Comparison of ENCODE assay signal across 11 cellular contexts in genomic region chr19:14871619-14872230, GRCh38. TPM values are rescaled to one million over a fixed set of nuclear protein-coding genes. Genes with fewer than 3 reads are reported as not detected.
DNase-seq lines count a peak whose midpoint lies in the region; FAIRE-seq and TF ChIP-seq lines count a peak whose summit lies in the region.
"Had no signal": no experiment of that assay in that cellular context is flagged by ENCODE, and none has a peak within 500 bp of the region (broad histone marks: within the 10 kb centered on the region; RNA-seq: fewer than 3 reads in every experiment).

No MANE protein-coding gene starts in this region.

- no peak overlapping the region for H3K4me2 ChIP-seq in endothelial cell of umbilical vein (ENCODE audit: insufficient read depth, low read length)

- DNase-seq in NOMO-1 treated with DMSO at 0.1 percent for 48 hours (lab: John Stamatoyannopoulos, UW; ENCODE audit: unreplicated experiment) (peak; percentile 8), NOMO-1 treated with dmso at 0.1 percent for 144 hours (lab: John Stamatoyannopoulos, UW; ENCODE audit: unreplicated experiment) (no peak), NCI-H69 (lab: John Stamatoyannopoulos, UW) (peak; percentile 7), endothelial cell of umbilical vein (ENCODE audit: low read depth, low spot score) (peak; percentile 13), tibial artery (no peak), GM19239 (ENCODE audit: insufficient read length, low spot score) (no peak), NCI-H2227 treated with DMSO at 0.1 percent for 48 hours (lab: John Stamatoyannopoulos, UW) (no peak)
- no peak for DNase-seq in stimulated activated CD4-positive, alpha-beta T cell treated with anti-CD3 and anti-CD28 coated beads, Interleukin-15, amount 100 ng/mL, for 24 hours
- DNase-seq: activated naive CD8-positive, alpha-beta T cell treated with anti-CD3 and anti-CD28 coated beads, Interleukin-2, amount 10 ng/mL, durations not matched to agents 7 days and 5 days; GDM1; occipital lobe had no signal

- H3K4me1 ChIP-seq in endothelial cell of umbilical vein (ENCODE audit: control insufficient read depth, extremely low read depth, insufficient read depth, low read length) = no peaks in the 10 kb centered on the region
- H3K4me1 ChIP-seq in tibial artery = no peaks in the 10 kb centered on the region

- TF ChIP-seq CTCF in endothelial cell of umbilical vein (IDR thresholded peaks at IDR 0.05; ENCODE audit: extremely low read depth in 1 of 2, insufficient read depth in 1 of 2, low read depth in 1 of 2, low read length in 2 of 2) = peak in 1 of 2 donors; percentile 20
- peak; percentile 12 to 14 for TF ChIP-seq CTCF in tibial artery (IDR thresholded peaks at IDR 0.05)

- no peaks in the 10 kb centered on the region for H4K20me1 ChIP-seq in endothelial cell of umbilical vein (replicated peaks; ENCODE audit: control insufficient read depth, extremely low read depth, insufficient read depth, low read length)

- H3K27ac ChIP-seq in endothelial cell of umbilical vein (ENCODE audit: insufficient read depth, low read depth, low read length) (no peak overlapping the region), tibial artery (no peak overlapping the region)

- no peaks in the 10 kb centered on the region for H3K79me2 ChIP-seq in endothelial cell of umbilical vein (ENCODE audit: control insufficient read depth, insufficient read depth, low read length)

- H3K9me3 ChIP-seq in endothelial cell of umbilical vein (replicated peaks; ENCODE audit: control insufficient read depth, insufficient read depth, low read length) = no peaks in the 10 kb centered on the region
- no peaks in the 10 kb centered on the region for H3K9me3 ChIP-seq in tibial artery

- no peaks in the 10 kb centered on the region for H3K9me1 ChIP-seq in endothelial cell of umbilical vein (replicated peaks; ENCODE audit: control insufficient read depth, extremely low read depth, insufficient read depth, low read length)

- CTCF ChIA-PET in endothelial cell of umbilical vein (lab: Charles Lee) = no interaction called here

- H3K4me3 ChIP-seq in endothelial cell of umbilical vein (replicated peaks in 1 of 3; ENCODE audit: insufficient read depth in 1 of 3, low read depth in 1 of 3, low read length in 3 of 3) = no peak overlapping the region
- no peak overlapping the region for H3K4me3 ChIP-seq in tibial artery

- intact Hi-C loops in endothelial cell of umbilical vein (cut with micrococcal nuclease) = no loop called here
- intact Hi-C loops in tibial artery (cut with DNase I; ENCODE audit: low total_unique reads) = no loop called here

- no peak for TF ChIP-seq POLR2A in endothelial cell of umbilical vein (IDR thresholded peaks at IDR 0.05; ENCODE audit: low read depth, low read length)

- H2AFZ ChIP-seq in endothelial cell of umbilical vein (ENCODE audit: low read depth, low read length) = no peak overlapping the region

- H3K27me3 ChIP-seq in endothelial cell of umbilical vein (ENCODE audit: control insufficient read depth in 2 of 2, insufficient read depth in 2 of 2, low read length in 2 of 2) (no peaks in the 10 kb centered on the region), tibial artery (peaks cover 0 to 9% of the 10 kb centered on the region in 2 donors)

- dilution Hi-C loops in endothelial cell of umbilical vein (cut with MboI; ENCODE audit: extremely low pct_ligation_motif_present, low sequenced_read_pairs) = no loop called here

- no peak overlapping the region for H3K9ac ChIP-seq in endothelial cell of umbilical vein (replicated peaks; ENCODE audit: extremely low read depth, insufficient read depth, low read length)

- H3K36me3 ChIP-seq in endothelial cell of umbilical vein (ENCODE audit: control insufficient read depth in 2 of 2, extremely low read depth in 1 of 2, insufficient read depth in 2 of 2, low read length in 2 of 2) = no peaks in the 10 kb centered on the region
- no peaks in the 10 kb centered on the region for H3K36me3 ChIP-seq in tibial artery

- no peak for FAIRE-seq in endothelial cell of umbilical vein (lab: Jason Lieb, UNC)
- no peak for FAIRE-seq in GM19239 (lab: Jason Lieb, UNC)

- POLR2A ChIA-PET in endothelial cell of umbilical vein (lab: Charles Lee) = no interaction called here

- no TSS peak for BruUV-seq in endothelial cell of umbilical vein (replicated peaks; lab: Mats Ljungman, UMichigan)

TF ChIP-seq in endothelial cell of umbilical vein, 7 proteins besides CTCF, POLR2A, EP300 and RAD21:
- TF ChIP-seq MAX (IDR thresholded peaks at IDR 0.05; ENCODE audit: insufficient read depth, insufficient read length) (no peak), POLR2AphosphoS5 (IDR thresholded peaks at IDR 0.05; ENCODE audit: insufficient read depth, low read depth, low read length) (no peak), FOS (IDR thresholded peaks at IDR 0.05; ENCODE audit: borderline replicate concordance, insufficient read depth, low read length) (no peak), GATA2 (IDR thresholded peaks at IDR 0.05; ENCODE audit: insufficient read depth, insufficient read length, low read depth, low read length) (no peak), JUN (IDR thresholded peaks at IDR 0.05; ENCODE audit: borderline replicate concordance, insufficient read depth, insufficient read length, low read depth) (no peak), EZH2 (IDR thresholded peaks at IDR 0.05; ENCODE audit: borderline replicate concordance, low read depth, low read length, severe bottlenecking) (no peak), MYC (IDR thresholded peaks at IDR 0.05; ENCODE audit: low read depth, low read length) (no peak)

RNA-seq across cellular contexts. Expression of gene OR7A17, which starts 14.2 kb away (rescaled TPM):
- total RNA-seq in endothelial cell of umbilical vein = not detected in 2 replicates
- not detected in 2 replicates for polyA plus RNA-seq in endothelial cell of umbilical vein
- polyA plus RNA-seq in endothelial cell of umbilical vein (2011; cell fraction: cytosol; rRNA removed) = not detected in 2 replicates
- polyA plus RNA-seq in endothelial cell of umbilical vein (2011; cell fraction: nucleus; rRNA removed) = not detected in 2 replicates
- not detected in 2 replicates for polyA plus RNA-seq in endothelial cell of umbilical vein (2012)
- not detected in 2 replicates for polyA minus RNA-seq in endothelial cell of umbilical vein
- polyA minus RNA-seq in endothelial cell of umbilical vein (2011; cell fraction: cytosol; rRNA and poly(A)+ RNA removed) = not detected
- polyA minus RNA-seq in endothelial cell of umbilical vein (2011; cell fraction: nucleus; rRNA and poly(A)+ RNA removed) = not detected in 2 replicates
- total RNA-seq: activated naive CD8-positive, alpha-beta T cell treated with anti-CD3 and anti-CD28 coated beads, Interleukin-2, amount 10 ng/mL, durations not matched to agents 7 days and 5 days; occipital lobe had no signal

RNA-seq across cellular contexts. Expression of gene OR7A10, which starts 23.0 kb away (rescaled TPM):
- total RNA-seq in endothelial cell of umbilical vein = not detected in 2 replicates
- not detected in 2 replicates for polyA plus RNA-seq in endothelial cell of umbilical vein
- not detected in 2 replicates for polyA plus RNA-seq in endothelial cell of umbilical vein (2011; cell fraction: cytosol; rRNA removed)
- not detected in 2 replicates for polyA plus RNA-seq in endothelial cell of umbilical vein (2011; cell fraction: nucleus; rRNA removed)
- polyA plus RNA-seq in endothelial cell of umbilical vein (2012) = not detected in 2 replicates
- not detected in 2 replicates for polyA minus RNA-seq in endothelial cell of umbilical vein
- polyA minus RNA-seq in endothelial cell of umbilical vein (2011; cell fraction: cytosol; rRNA and poly(A)+ RNA removed) = not detected
- polyA minus RNA-seq in endothelial cell of umbilical vein (2011; cell fraction: nucleus; rRNA and poly(A)+ RNA removed) = not detected in 2 replicates
- total RNA-seq: activated naive CD8-positive, alpha-beta T cell treated with anti-CD3 and anti-CD28 coated beads, Interleukin-2, amount 10 ng/mL, durations not matched to agents 7 days and 5 days; occipital lobe had no signal

RNA-seq across cellular contexts. Expression of gene OR7A5, which starts 36.7 kb away (rescaled TPM):
- not detected in 2 replicates for total RNA-seq in endothelial cell of umbilical vein
- polyA plus RNA-seq in endothelial cell of umbilical vein = not detected in 2 replicates
- not detected in 2 replicates for polyA plus RNA-seq in endothelial cell of umbilical vein (2011; cell fraction: cytosol; rRNA removed)
- not detected in 2 replicates for polyA plus RNA-seq in endothelial cell of umbilical vein (2011; cell fraction: nucleus; rRNA removed)
- polyA plus RNA-seq in endothelial cell of umbilical vein (2012) = not detected in 2 replicates
- polyA minus RNA-seq in endothelial cell of umbilical vein = not detected in 2 replicates
- not detected for polyA minus RNA-seq in endothelial cell of umbilical vein (2011; cell fraction: cytosol; rRNA and poly(A)+ RNA removed)
- polyA minus RNA-seq in endothelial cell of umbilical vein (2011; cell fraction: nucleus; rRNA and poly(A)+ RNA removed) = not detected in 2 replicates
- total RNA-seq: activated naive CD8-positive, alpha-beta T cell treated with anti-CD3 and anti-CD28 coated beads, Interleukin-2, amount 10 ng/mL, durations not matched to agents 7 days and 5 days; occipital lobe had no signal

RNA-seq across cellular contexts. Expression of gene OR7C1, which starts 36.7 kb away (rescaled TPM):
- total RNA-seq in endothelial cell of umbilical vein = not detected in 2 replicates
- polyA plus RNA-seq in endothelial cell of umbilical vein = not detected in 2 replicates
- not detected in 2 replicates for polyA plus RNA-seq in endothelial cell of umbilical vein (2011; cell fraction: cytosol; rRNA removed)
- not detected in 2 replicates for polyA plus RNA-seq in endothelial cell of umbilical vein (2011; cell fraction: nucleus; rRNA removed)
- polyA plus RNA-seq in endothelial cell of umbilical vein (2012) = 0.15 and 0.16 TPM in 2 replicates
- polyA minus RNA-seq in endothelial cell of umbilical vein = not detected in 2 replicates
- polyA minus RNA-seq in endothelial cell of umbilical vein (2011; cell fraction: cytosol; rRNA and poly(A)+ RNA removed) = not detected
- not detected in 2 replicates for polyA minus RNA-seq in endothelial cell of umbilical vein (2011; cell fraction: nucleus; rRNA and poly(A)+ RNA removed)
- total RNA-seq: activated naive CD8-positive, alpha-beta T cell treated with anti-CD3 and anti-CD28 coated beads, Interleukin-2, amount 10 ng/mL, durations not matched to agents 7 days and 5 days; occipital lobe had no signal

Comparison
In these comparisons a context has a peak if more than half of its experiments do, and no peak if none do; other contexts are left out.
1. DNase-seq: peak in NOMO-1 treated with DMSO at 0.1 percent for 48 hours (single experiment), NCI-H69 (single experiment) and endothelial cell of umbilical vein (single experiment); none in NOMO-1 treated with dmso at 0.1 percent for 144 hours (single experiment), tibial artery (0 of 2), GM19239 (single experiment), NCI-H2227 treated with DMSO at 0.1 percent for 48 hours (single experiment) and stimulated activated CD4-positive, alpha-beta T cell treated with anti-CD3 and anti-CD28 coated beads, Interleukin-15, amount 100 ng/mL, for 24 hours (single experiment).